9 cellular contexts compared by ENCODE assay signal in the genomic region with DNA sequence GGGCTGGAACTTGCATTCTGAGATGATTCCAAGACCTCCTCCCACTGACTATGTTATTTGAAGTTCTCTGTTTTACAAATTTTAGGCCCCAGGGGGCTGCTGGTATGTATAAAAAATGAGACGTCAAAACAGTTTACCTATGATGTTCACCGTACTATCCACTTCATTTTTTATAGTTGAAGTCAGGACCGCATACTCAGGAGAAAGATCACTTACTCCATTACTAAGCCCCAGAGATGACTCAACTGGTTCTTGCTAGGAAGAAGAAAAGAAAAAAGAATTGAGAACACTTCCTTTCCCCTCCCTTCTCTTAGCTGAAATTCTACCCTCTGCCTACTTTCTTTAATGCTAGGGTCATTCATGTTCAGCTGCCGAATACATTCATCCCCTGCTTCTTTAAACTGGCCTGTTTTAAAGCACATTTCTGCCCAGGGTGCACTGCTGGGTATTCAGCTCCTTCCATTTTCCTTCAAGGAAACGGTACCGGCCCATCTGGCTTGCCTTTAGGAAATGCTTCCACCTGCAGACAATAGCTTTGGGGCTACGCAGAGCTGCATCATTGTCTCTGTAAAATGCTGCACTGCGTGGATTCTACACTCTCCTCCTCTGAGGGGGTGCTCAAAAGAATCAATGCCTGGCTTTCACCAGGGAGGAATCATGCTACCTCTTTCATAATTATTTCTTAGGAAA.
DNase-seq lines count a peak whose midpoint lies in the region; ATAC-seq and TF ChIP-seq lines count a peak whose summit lies in the region.
"Had no signal": no experiment of that assay in that cellular context is flagged by ENCODE, and none has a peak within 500 bp of the region (broad histone marks: within the 10 kb centered on the region; RNA-seq: fewer than 3 reads in every experiment).

No MANE protein-coding gene starts in this region.

- TF ChIP-seq CTCF in foreskin fibroblast (IDR thresholded peaks at IDR 0.05; ENCODE audit: low read depth, low read length) (no peak), stomach (IDR thresholded peaks at IDR 0.05) (no peak)
- no peak for TF ChIP-seq CTCF in CD4-positive, alpha-beta T cell (IDR thresholded peaks at IDR 0.05)

- H3K27me3 ChIP-seq in stomach = no peaks in the 10 kb centered on the region
- H3K27me3 ChIP-seq in CD4-positive, alpha-beta T cell (ENCODE audit: control insufficient read depth, insufficient read depth, low read length) = no peaks in the 10 kb centered on the region

- POLR2A ChIA-PET in CD4-positive, alpha-beta T cell (lab: Charles Lee) = interaction anchor here (3.2 kb wide), 1 partner anchor 67 kb away, joined by 17 read pairs; the partner anchor contains the start of gene IRF2

- no peak for TF ChIP-seq POLR2A in stomach (IDR thresholded peaks at IDR 0.05)

- peaks cover 25 to 77% (median 70%) of the 10 kb centered on the region in 4 donors for H3K36me3 ChIP-seq in stomach

- H3K4me1 Mint-ChIP-seq in activated T-cell treated with anti-CD3 and anti-CD28 coated beads, Interleukin-2, amount 50 U/mL, for 4 hours (ENCODE audit: low read depth) = peaks cover 60% of the 10 kb centered on the region
- peaks cover 51% of the 10 kb centered on the region for H3K4me1 Mint-ChIP-seq in activated T-helper 2 cell treated with anti-CD3 and anti-CD28 coated beads, Interferon-gamma antibody, Interleukin-2, Interleukin-4, amounts not matched to agents 10 μg/mL and 5 μg/mL and 100 μg/mL, durations not matched to agents 14 hours and 24 hours and 36 hours (ENCODE audit: low read depth)
- H3K4me1 Mint-ChIP-seq in CD4-positive, alpha-beta T cell (ENCODE audit: low read depth) = peaks cover 45% of the 10 kb centered on the region

- peaks cover 58% of the 10 kb centered on the region for H3K36me3 Mint-ChIP-seq in activated T-cell treated with anti-CD3 and anti-CD28 coated beads, Interleukin-2, amount 50 U/mL, for 4 hours (ENCODE audit: insufficient read depth)
- H3K36me3 Mint-ChIP-seq in activated T-helper 2 cell treated with anti-CD3 and anti-CD28 coated beads, Interferon-gamma antibody, Interleukin-2, Interleukin-4, amounts not matched to agents 10 μg/mL and 5 μg/mL and 100 μg/mL, durations not matched to agents 14 hours and 24 hours and 36 hours (ENCODE audit: low read depth) = peaks cover 76% of the 10 kb centered on the region
- H3K36me3 Mint-ChIP-seq in CD4-positive, alpha-beta T cell (ENCODE audit: low read depth) = peaks cover 91% of the 10 kb centered on the region

- no peaks in the 10 kb centered on the region for H3K27me3 Mint-ChIP-seq in activated T-cell treated with anti-CD3 and anti-CD28 coated beads, Interleukin-2, amount 50 U/mL, for 4 hours (ENCODE audit: low read depth)
- no peaks in the 10 kb centered on the region for H3K27me3 Mint-ChIP-seq in activated T-helper 2 cell treated with anti-CD3 and anti-CD28 coated beads, Interferon-gamma antibody, Interleukin-2, Interleukin-4, amounts not matched to agents 10 μg/mL and 5 μg/mL and 100 μg/mL, durations not matched to agents 14 hours and 24 hours and 36 hours (ENCODE audit: low read depth)
- H3K27me3 Mint-ChIP-seq in CD4-positive, alpha-beta T cell = no peaks in the 10 kb centered on the region

- WGBS in stomach, 5 donors = 68 to 82% (median 73%) methylated on average over 8 of the region's 8 CpGs

- peaks cover 29 to 61% (median 44%) of the 10 kb centered on the region in 4 donors for H3K4me1 ChIP-seq in stomach

- no peaks in the 10 kb centered on the region for H3K9me3 Mint-ChIP-seq in activated T-cell treated with anti-CD3 and anti-CD28 coated beads, Interleukin-2, amount 50 U/mL, for 4 hours
- no peaks in the 10 kb centered on the region for H3K9me3 Mint-ChIP-seq in activated T-helper 2 cell treated with anti-CD3 and anti-CD28 coated beads, Interferon-gamma antibody, Interleukin-2, Interleukin-4, amounts not matched to agents 10 μg/mL and 5 μg/mL and 100 μg/mL, durations not matched to agents 14 hours and 24 hours and 36 hours
- H3K9me3 Mint-ChIP-seq in CD4-positive, alpha-beta T cell = no peaks in the 10 kb centered on the region

- H3K9me3 ChIP-seq in stomach = no peaks in the 10 kb centered on the region
- H3K9me3 ChIP-seq in CD4-positive, alpha-beta T cell (ENCODE audit: control insufficient read depth, low read length) = no peaks in the 10 kb centered on the region

- H3K4me3 Mint-ChIP-seq in activated T-cell treated with anti-CD3 and anti-CD28 coated beads, Interleukin-2, amount 50 U/mL, for 4 hours = no peak overlapping the region
- H3K4me3 Mint-ChIP-seq in activated T-helper 2 cell treated with anti-CD3 and anti-CD28 coated beads, Interferon-gamma antibody, Interleukin-2, Interleukin-4, amounts not matched to agents 10 μg/mL and 5 μg/mL and 100 μg/mL, durations not matched to agents 14 hours and 24 hours and 36 hours (ENCODE audit: low read depth) = no peak overlapping the region
- no peak overlapping the region for H3K4me3 Mint-ChIP-seq in CD4-positive, alpha-beta T cell

- intact Hi-C loops in activated T-helper 2 cell treated with anti-CD3 and anti-CD28 coated beads, Interferon-gamma antibody, Interleukin-2, Interleukin-4, amounts not matched to agents 10 μg/mL and 5 μg/mL and 100 μg/mL, durations not matched to agents 14 hours and 24 hours and 36 hours (cut with micrococcal nuclease) = loop anchor here (1.0 kb wide), 1 partner anchor 10 kb away; no protein-coding TSS in a partner anchor
- intact Hi-C loops in stomach (cut with DNase I; ENCODE audit: low total_unique reads) = no loop called here
- intact Hi-C loops in CD4-positive, alpha-beta T cell (cut with DNase I, micrococcal nuclease) = no loop called here

- H3K4me3 ChIP-seq in foreskin fibroblast (ENCODE audit: low read depth in 1 of 2, low read length in 2 of 2) (no peak overlapping the region), stomach (no peak overlapping the region)

- H3K27ac ChIP-seq in stomach = peak overlapping the region; percentile 44 to 82 (median 78)
- H3K27ac ChIP-seq in CD4-positive, alpha-beta T cell (ENCODE audit: low read depth, low read length) = no peak overlapping the region

- no peak for TF ChIP-seq EP300 in stomach (IDR thresholded peaks at IDR 0.05)

- peak; percentile 44 to 51 for ATAC-seq in activated T-cell treated with anti-CD3 and anti-CD28 coated beads, Interleukin-2, amount 50 U/mL, for 4 hours
- no peak for ATAC-seq in CD4-positive, alpha-beta T cell (ENCODE audit: poor library complexity)

- peak overlapping the region; percentile 56 for H3K27ac Mint-ChIP-seq in activated T-helper 2 cell treated with anti-CD3 and anti-CD28 coated beads, Interferon-gamma antibody, Interleukin-2, Interleukin-4, amounts not matched to agents 10 μg/mL and 5 μg/mL and 100 μg/mL, durations not matched to agents 14 hours and 24 hours and 36 hours
- H3K27ac Mint-ChIP-seq in CD4-positive, alpha-beta T cell = no peak overlapping the region

- no peak for DNase-seq in activated T-cell treated with anti-CD3 and anti-CD28 coated beads, Interleukin-2, amount 50 U/mL, for 4 hours
- no peak for DNase-seq in activated T-cell treated with anti-CD3 and anti-CD28 coated beads, Interleukin-2, amount 50 U/mL, for 48 hours
- no peak for DNase-seq in activated T-helper 2 cell treated with anti-CD3 and anti-CD28 coated beads, Interferon-gamma antibody, Interleukin-2, Interleukin-4, amounts not matched to agents 10 μg/mL and 5 μg/mL and 100 μg/mL, durations not matched to agents 14 hours and 24 hours and 36 hours (ENCODE audit: low spot score)
- DNase-seq in foreskin fibroblast (peak; percentile 60 to 78), stomach (no peak), GF-D8 (lab: John Stamatoyannopoulos, UW) (no peak)
- DNase-seq in stimulated activated CD4-positive, alpha-beta T cell treated with anti-CD3 and anti-CD28 coated beads, Interleukin-4, amount 100 ng/mL, for 24 hours = no peak
- no peak for DNase-seq in CD4-positive, alpha-beta T cell
- DNase-seq: T-helper 9 cell had no signal

- CTCF ChIA-PET in CD4-positive, alpha-beta T cell (lab: Charles Lee) = no interaction called here

Comparison
In these comparisons a context has a peak if more than half of its experiments do, and no peak if none do; other contexts are left out.
1. DNase-seq: peak in foreskin fibroblast (2 of 2); none in activated T-cell treated with anti-CD3 and anti-CD28 coated beads, Interleukin-2, amount 50 U/mL, for 4 hours (single experiment), activated T-cell treated with anti-CD3 and anti-CD28 coated beads, Interleukin-2, amount 50 U/mL, for 48 hours (0 of 2), activated T-helper 2 cell treated with anti-CD3 and anti-CD28 coated beads, Interferon-gamma antibody, Interleukin-2, Interleukin-4, amounts not matched to agents 10 μg/mL and 5 μg/mL and 100 μg/mL, durations not matched to agents 14 hours and 24 hours and 36 hours (single experiment), stomach (single experiment), GF-D8 (single experiment), stimulated activated CD4-positive, alpha-beta T cell treated with anti-CD3 and anti-CD28 coated beads, Interleukin-4, amount 100 ng/mL, for 24 hours (single experiment) and CD4-positive, alpha-beta T cell (0 of 10).